1 cellular context compared by ENCODE assay signal in the genomic region with DNA sequence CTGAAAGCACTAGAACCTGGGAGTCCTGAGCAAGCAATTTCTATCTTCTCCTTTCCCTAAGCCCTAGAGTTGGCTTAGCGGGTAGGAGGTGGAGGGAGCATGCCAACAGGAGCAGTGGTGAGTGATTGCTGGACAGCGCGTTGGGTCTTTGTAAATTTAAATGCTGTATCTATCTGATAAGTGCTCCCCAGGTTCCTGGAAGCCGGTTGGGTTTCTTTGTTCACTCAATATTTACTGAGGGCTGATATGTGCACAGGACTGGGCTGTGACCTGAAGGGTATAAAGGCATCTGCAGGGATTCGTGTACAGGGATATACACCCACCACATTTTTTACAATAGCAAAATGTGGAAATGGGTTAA.
TF ChIP-seq lines count a peak whose summit lies in the region.

No MANE protein-coding gene starts in this region.

TF ChIP-seq in HepG2, 621 proteins besides CTCF, POLR2A, EP300 and RAD21 (continued from another document):
- TF ChIP-seq, protein P1, sequence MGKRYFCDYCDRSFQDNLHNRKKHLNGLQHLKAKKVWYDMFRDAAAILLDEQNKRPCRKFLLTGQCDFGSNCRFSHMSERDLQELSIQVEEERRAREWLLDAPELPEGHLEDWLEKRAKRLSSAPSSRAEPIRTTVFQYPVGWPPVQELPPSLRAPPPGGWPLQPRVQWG (CRISPR knock-in tag; IDR thresholded peaks at IDR 0.05; ENCODE audit: borderline replicate concordance, low read depth), result no peak
- no peak for TF ChIP-seq CENPX (CRISPR knock-in tag; IDR thresholded peaks at IDR 0.05)
- no peak for TF ChIP-seq HOXA5 (CRISPR knock-in tag; IDR thresholded peaks at IDR 0.05)
- no peak for TF ChIP-seq ZMYM2 (CRISPR knock-in tag; IDR thresholded peaks at IDR 0.05)
- TF ChIP-seq NRL (CRISPR knock-in tag; IDR thresholded peaks at IDR 0.05; ENCODE audit: borderline replicate concordance), result no peak
- TF ChIP-seq, protein P2, sequence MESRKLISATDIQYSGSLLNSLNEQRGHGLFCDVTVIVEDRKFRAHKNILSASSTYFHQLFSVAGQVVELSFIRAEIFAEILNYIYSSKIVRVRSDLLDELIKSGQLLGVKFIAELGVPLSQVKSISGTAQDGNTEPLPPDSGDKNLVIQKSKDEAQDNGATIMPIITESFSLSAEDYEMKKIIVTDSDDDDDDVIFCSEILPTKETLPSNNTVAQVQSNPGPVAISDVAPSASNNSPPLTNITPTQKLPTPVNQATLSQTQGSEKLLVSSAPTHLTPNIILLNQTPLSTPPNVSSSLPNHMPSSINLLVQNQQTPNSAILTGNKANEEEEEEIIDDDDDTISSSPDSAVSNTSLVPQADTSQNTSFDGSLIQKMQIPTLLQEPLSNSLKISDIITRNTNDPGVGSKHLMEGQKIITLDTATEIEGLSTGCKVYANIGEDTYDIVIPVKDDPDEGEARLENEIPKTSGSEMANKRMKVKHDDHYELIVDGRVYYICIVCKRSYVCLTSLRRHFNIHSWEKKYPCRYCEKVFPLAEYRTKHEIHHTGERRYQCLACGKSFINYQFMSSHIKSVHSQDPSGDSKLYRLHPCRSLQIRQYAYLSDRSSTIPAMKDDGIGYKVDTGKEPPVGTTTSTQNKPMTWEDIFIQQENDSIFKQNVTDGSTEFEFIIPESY (CRISPR knock-in tag; IDR thresholded peaks at IDR 0.05), result no peak
- TF ChIP-seq KDM3A (CRISPR knock-in tag; IDR thresholded peaks at IDR 0.05; ENCODE audit: low read depth), result no peak
- TF ChIP-seq, protein P3, sequence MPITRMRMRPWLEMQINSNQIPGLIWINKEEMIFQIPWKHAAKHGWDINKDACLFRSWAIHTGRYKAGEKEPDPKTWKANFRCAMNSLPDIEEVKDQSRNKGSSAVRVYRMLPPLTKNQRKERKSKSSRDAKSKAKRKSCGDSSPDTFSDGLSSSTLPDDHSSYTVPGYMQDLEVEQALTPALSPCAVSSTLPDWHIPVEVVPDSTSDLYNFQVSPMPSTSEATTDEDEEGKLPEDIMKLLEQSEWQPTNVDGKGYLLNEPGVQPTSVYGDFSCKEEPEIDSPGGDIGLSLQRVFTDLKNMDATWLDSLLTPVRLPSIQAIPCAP (CRISPR knock-in tag; IDR thresholded peaks at IDR 0.05; ENCODE audit: low read depth), result no peak
- TF ChIP-seq SMYD3 (CRISPR knock-in tag; IDR thresholded peaks at IDR 0.05), result no peak
- TF ChIP-seq MAZ (IDR thresholded peaks at IDR 0.05; ENCODE audit: borderline replicate concordance, low read depth, low read length), result no peak
- TF ChIP-seq MAZ (CRISPR knock-in tag; IDR thresholded peaks at IDR 0.05; ENCODE audit: low read depth), result no peak
- TF ChIP-seq, protein P4, sequence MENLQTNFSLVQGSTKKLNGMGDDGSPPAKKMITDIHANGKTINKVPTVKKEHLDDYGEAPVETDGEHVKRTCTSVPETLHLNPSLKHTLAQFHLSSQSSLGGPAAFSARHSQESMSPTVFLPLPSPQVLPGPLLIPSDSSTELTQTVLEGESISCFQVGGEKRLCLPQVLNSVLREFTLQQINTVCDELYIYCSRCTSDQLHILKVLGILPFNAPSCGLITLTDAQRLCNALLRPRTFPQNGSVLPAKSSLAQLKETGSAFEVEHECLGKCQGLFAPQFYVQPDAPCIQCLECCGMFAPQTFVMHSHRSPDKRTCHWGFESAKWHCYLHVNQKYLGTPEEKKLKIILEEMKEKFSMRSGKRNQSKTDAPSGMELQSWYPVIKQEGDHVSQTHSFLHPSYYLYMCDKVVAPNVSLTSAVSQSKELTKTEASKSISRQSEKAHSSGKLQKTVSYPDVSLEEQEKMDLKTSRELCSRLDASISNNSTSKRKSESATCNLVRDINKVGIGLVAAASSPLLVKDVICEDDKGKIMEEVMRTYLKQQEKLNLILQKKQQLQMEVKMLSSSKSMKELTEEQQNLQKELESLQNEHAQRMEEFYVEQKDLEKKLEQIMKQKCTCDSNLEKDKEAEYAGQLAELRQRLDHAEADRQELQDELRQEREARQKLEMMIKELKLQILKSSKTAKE (CRISPR knock-in tag; IDR thresholded peaks at IDR 0.05; ENCODE audit: borderline replicate concordance), result peak; percentile 2; the same call in 1 of the 2 replicates
- no peak for TF ChIP-seq ZNF550 (CRISPR knock-in tag; IDR thresholded peaks at IDR 0.05; ENCODE audit: borderline replicate concordance)
- TF ChIP-seq, protein P5, sequence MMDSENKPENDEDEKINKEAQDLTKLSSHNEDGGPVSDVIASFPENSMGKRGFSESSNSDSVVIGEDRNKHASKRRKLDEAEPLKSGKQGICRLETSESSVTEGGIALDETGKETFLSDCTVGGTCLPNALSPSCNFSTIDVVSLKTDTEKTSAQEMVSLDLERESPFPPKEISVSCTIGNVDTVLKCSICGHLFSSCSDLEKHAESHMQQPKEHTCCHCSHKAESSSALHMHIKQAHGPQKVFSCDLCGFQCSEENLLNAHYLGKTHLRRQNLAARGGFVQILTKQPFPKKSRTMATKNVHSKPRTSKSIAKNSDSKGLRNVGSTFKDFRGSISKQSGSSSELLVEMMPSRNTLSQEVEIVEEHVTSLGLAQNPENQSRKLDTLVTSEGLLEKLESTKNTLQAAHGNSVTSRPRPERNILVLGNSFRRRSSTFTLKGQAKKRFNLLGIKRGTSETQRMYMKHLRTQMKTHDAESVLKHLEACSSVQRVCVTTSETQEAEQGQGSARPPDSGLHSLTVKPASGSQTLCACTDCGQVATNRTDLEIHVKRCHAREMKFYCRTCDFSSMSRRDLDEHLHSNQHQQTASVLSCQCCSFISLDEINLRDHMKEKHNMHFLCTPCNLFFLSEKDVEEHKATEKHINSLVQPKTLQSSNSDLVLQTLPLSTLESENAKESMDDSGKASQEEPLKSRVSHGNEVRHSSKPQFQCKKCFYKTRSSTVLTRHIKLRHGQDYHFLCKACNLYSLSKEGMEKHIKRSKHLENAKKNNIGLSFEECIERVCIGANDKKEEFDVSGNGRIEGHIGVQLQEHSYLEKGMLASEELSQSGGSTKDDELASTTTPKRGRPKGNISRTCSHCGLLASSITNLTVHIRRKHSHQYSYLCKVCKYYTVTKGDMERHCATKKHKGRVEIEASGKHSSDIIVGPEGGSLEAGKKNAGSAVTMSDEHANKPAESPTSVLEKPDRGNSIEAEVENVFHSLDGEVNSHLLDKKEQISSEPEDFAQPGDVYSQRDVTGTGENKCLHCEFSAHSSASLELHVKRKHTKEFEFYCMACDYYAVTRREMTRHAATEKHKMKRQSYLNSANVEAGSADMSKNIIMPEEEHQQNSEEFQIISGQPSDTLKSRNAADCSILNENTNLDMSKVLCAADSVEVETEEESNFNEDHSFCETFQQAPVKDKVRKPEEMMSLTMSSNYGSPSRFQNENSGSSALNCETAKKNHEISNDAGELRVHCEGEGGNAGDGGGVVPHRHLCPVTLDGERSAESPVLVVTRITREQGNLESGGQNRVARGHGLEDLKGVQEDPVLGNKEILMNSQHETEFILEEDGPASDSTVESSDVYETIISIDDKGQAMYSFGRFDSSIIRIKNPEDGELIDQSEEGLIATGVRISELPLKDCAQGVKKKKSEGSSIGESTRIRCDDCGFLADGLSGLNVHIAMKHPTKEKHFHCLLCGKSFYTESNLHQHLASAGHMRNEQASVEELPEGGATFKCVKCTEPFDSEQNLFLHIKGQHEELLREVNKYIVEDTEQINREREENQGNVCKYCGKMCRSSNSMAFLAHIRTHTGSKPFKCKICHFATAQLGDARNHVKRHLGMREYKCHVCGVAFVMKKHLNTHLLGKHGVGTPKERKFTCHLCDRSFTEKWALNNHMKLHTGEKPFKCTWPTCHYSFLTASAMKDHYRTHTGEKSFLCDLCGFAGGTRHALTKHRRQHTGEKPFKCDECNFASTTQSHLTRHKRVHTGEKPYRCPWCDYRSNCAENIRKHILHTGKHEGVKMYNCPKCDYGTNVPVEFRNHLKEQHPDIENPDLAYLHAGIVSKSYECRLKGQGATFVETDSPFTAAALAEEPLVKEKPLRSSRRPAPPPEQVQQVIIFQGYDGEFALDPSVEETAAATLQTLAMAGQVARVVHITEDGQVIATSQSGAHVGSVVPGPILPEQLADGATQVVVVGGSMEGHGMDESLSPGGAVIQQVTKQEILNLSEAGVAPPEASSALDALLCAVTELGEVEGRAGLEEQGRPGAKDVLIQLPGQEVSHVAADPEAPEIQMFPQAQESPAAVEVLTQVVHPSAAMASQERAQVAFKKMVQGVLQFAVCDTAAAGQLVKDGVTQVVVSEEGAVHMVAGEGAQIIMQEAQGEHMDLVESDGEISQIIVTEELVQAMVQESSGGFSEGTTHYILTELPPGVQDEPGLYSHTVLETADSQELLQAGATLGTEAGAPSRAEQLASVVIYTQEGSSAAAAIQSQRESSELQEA (CRISPR knock-in tag; IDR thresholded peaks at IDR 0.05; ENCODE audit: not compliant biosample characterization), result peak; percentile 3
- TF ChIP-seq PLRG1 (conservative IDR thresholded peaks at IDR 0.05), result no peak
- TF ChIP-seq, protein P6, sequence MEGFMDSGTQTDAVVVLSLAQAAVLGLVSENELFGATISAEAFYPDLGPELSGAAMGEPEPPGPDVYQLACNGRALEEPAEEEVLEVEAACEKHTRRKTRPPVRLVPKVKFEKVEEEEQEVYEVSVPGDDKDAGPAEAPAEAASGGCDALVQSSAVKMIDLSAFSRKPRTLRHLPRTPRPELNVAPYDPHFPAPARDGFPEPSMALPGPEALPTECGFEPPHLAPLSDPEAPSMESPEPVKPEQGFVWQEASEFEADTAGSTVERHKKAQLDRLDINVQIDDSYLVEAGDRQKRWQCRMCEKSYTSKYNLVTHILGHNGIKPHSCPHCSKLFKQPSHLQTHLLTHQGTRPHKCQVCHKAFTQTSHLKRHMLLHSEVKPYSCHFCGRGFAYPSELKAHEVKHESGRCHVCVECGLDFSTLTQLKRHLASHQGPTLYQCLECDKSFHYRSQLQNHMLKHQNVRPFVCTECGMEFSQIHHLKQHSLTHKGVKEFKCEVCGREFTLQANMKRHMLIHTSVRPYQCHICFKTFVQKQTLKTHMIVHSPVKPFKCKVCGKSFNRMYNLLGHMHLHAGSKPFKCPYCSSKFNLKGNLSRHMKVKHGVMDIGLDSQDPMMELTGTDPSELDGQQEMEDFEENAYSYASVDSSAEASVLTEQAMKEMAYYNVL (CRISPR knock-in tag; IDR thresholded peaks at IDR 0.05; ENCODE audit: borderline replicate concordance), result no peak
- no peak for TF ChIP-seq DNMT3B (CRISPR knock-in tag; conservative IDR thresholded peaks at IDR 0.05)
- TF ChIP-seq, protein P7, sequence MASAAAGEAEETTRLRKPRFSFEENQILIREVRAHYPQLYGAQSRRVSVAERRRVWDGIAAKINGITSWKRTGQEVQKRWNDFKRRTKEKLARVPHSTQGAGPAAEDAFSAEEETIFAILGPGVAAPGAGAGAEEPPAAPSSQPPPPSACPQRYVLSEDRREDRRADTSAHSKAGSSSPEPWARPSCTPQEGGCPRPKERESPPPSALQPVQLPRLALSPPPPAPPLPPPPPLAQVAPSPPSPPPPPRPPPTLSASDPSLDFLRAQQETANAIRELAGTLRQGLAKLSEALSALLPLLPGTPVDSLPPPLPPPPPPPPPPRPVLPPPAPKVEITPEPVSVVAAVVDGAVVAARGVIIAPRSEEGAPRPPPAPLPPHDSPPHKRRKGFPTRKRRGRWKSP (CRISPR knock-in tag; IDR thresholded peaks at IDR 0.05), result 0 out of 2 replicates have a peak, but pooled peaks have one; percentile 10
- TF ChIP-seq, protein P8, sequence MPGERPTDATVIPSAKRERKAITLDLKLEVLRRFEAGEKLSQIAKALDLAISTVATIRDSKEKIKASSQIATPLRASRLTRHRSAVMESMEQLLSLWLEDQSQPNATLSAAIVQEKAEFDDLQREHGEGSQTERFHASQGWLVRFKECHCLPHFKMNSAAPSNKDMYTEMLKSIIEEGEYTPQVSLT (CRISPR knock-in tag; IDR thresholded peaks at IDR 0.05; ENCODE audit: borderline replicate concordance, low read depth), result no peak
- TF ChIP-seq ONECUT2 (CRISPR knock-in tag; IDR thresholded peaks at IDR 0.05), result no peak
- TF ChIP-seq, protein P9, sequence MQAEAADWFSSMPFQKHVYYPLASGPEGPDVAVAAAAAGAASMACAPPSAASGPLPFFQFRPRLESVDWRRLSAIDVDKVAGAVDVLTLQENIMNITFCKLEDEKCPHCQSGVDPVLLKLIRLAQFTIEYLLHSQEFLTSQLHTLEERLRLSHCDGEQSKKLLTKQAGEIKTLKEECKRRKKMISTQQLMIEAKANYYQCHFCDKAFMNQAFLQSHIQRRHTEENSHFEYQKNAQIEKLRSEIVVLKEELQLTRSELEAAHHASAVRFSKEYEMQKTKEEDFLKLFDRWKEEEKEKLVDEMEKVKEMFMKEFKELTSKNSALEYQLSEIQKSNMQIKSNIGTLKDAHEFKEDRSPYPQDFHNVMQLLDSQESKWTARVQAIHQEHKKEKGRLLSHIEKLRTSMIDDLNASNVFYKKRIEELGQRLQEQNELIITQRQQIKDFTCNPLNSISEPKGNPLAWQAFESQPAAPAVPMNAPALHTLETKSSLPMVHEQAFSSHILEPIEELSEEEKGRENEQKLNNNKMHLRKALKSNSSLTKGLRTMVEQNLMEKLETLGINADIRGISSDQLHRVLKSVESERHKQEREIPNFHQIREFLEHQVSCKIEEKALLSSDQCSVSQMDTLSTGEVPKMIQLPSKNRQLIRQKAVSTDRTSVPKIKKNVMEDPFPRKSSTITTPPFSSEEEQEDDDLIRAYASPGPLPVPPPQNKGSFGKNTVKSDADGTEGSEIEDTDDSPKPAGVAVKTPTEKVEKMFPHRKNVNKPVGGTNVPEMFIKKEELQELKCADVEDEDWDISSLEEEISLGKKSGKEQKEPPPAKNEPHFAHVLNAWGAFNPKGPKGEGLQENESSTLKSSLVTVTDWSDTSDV (CRISPR knock-in tag; IDR thresholded peaks at IDR 0.05), result no peak
- no peak for TF ChIP-seq ZFP41 (CRISPR knock-in tag; IDR thresholded peaks at IDR 0.05; ENCODE audit: borderline replicate concordance)
- 0 out of 2 replicates have a peak, but pooled peaks have one; percentile 35 for TF ChIP-seq ZNF816 (CRISPR knock-in tag; IDR thresholded peaks at IDR 0.05; ENCODE audit: borderline replicate concordance)
